In genomic region chr7:103990991-103991390, GRCh38 we compare ENCODE assay signal across 17 cellular contexts. TPM values are rescaled to one million over a fixed set of nuclear protein-coding genes. Genes with fewer than 3 reads are reported as not detected.
A peak's percentile ranks its signal among the peaks of the same experiment; 100 is the strongest.
DNase-seq lines count a peak whose midpoint lies in the region; ATAC-seq and TF ChIP-seq lines count a peak whose summit lies in the region.
"Had no signal": no experiment of that assay in that cellular context is flagged by ENCODE, and none has a peak within 500 bp of the region (broad histone marks: within the 10 kb centered on the region; RNA-seq: fewer than 3 reads in every experiment).

No MANE protein-coding gene starts in this region.

- peak overlapping the region; percentile 64 for H3K4me3 ChIP-seq in WI38 (ENCODE audit: low read depth, low read length)

- CTCF ChIA-PET in Calu3 (lab: Charles Lee), result no interaction called here

- peak overlapping the region; percentile 74 for H3K4me3 Mint-ChIP-seq in Calu3 (ENCODE audit: low read depth, unreplicated experiment)

- no peak overlapping the region for H3K27ac Mint-ChIP-seq in Calu3 (ENCODE audit: unreplicated experiment)

- no TSS peak for BruUV-seq in Calu3 (replicated peaks; lab: Mats Ljungman, UMichigan)

- H3K27me3 Mint-ChIP-seq in Calu3 (ENCODE audit: unreplicated experiment), result no peaks in the 10 kb centered on the region

- intact Hi-C loops in Calu3 (cut with micrococcal nuclease; ENCODE audit: unreplicated experiment), result loop anchor here (10.0 kb wide), 1 partner anchor 164 kb away; no protein-coding TSS in a partner anchor

- no peaks in the 10 kb centered on the region for H3K9me3 Mint-ChIP-seq in Calu3 (ENCODE audit: low read depth, unreplicated experiment)

- DNase-seq in Calu3, result no peak
- DNase-seq in HUDEP-2 (lab: John Stamatoyannopoulos, UW; ENCODE audit: unreplicated experiment in 76 of 76), result peak in 69 of 76 experiments; percentile 22 to 81 (median 50)
- DNase-seq in myocyte (ENCODE audit: low read depth), result peak; percentile 13
- no peak for DNase-seq in NCI-H1436 (lab: John Stamatoyannopoulos, UW)
- no peak for DNase-seq in NCI-H1694 treated with DMSO at 0.1 percent for 48 hours (lab: John Stamatoyannopoulos, UW)
- DNase-seq: activated CD4-positive, alpha-beta T cell treated with anti-CD3 and anti-CD28 coated beads, Interleukin-2, amount 50 U/mL, for 1 hour; activated naive CD4-positive, alpha-beta T cell treated with anti-CD3 and anti-CD28 coated beads, Interleukin-2, amount 50 U/mL, for 16 hours; activated T-cell treated with anti-CD3 and anti-CD28 coated beads for 4 hours; body of pancreas; gastrocnemius medialis; left ventricle myocardium superior; NCI-H187 treated with DMSO at 0.1 percent for 48 hours; NCI-H510A; tibial artery had no signal

- no peak for ATAC-seq in GM21825 (IDR thresholded peaks at IDR 0.05; ENCODE audit: unreplicated experiment)
- ATAC-seq: body of pancreas, gastrocnemius medialis, left ventricle myocardium superior, Panc1 had no signal

- H3K4me1 Mint-ChIP-seq in Calu3 (ENCODE audit: low read depth, unreplicated experiment), result peaks cover 7% of the 10 kb centered on the region

- no peaks in the 10 kb centered on the region for H3K36me3 Mint-ChIP-seq in Calu3 (ENCODE audit: insufficient read depth, unreplicated experiment)

- TF ChIP-seq CTCF in Calu3 (IDR thresholded peaks at IDR 0.05; ENCODE audit: unreplicated experiment) (no peak), WI38 (IDR thresholded peaks at IDR 0.05; ENCODE audit: low read depth, low read length) (no peak)

RNA-seq across cellular contexts. Expression of gene RELN, which starts 1.5 kb away (rescaled TPM):
- total RNA-seq in Calu3 (2022) (0.31 and 0.44 TPM in 2 replicates), myocyte (0.05 and 0.13 TPM in 2 replicates)
- polyA plus RNA-seq in myocyte (2012), result not detected

Comparison
In these comparisons a context has a peak if more than half of its experiments do, and no peak if none do; other contexts are left out.
1. DNase-seq: peak in HUDEP-2 (69 of 76) and myocyte (single experiment); none in Calu3 (single experiment), NCI-H1436 (single experiment) and NCI-H1694 treated with DMSO at 0.1 percent for 48 hours (single experiment).